Comparison of ENCODE assay signal across 2 cellular contexts in the genomic region with DNA sequence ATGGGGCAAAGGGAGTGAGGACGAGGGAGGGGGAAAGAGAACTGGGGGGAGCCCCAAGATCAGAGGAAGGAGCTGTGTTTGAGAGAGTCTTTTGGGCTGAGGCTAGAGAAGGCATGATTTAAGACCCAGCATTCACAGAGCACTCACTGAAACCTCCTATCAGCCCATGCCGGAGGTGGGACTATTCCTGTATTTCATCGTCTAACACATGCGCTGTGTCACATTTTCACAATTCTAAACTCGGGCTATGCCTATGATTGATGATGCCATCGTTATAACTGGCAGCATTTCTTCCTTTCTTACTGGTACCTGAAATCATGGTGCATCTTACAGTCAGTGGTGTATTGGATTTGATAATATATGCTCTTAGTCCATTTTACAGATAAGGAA.
A peak's percentile ranks its signal among the peaks of the same experiment; 100 is the strongest.
TF ChIP-seq lines count a peak whose summit lies in the region.

No MANE protein-coding gene starts in this region.

TF ChIP-seq in A549, 52 proteins besides CTCF, POLR2A, EP300 and RAD21:
- TF ChIP-seq CHD4 (IDR thresholded peaks at IDR 0.05; ENCODE audit: borderline replicate concordance), result no peak
- 0 out of 2 replicates have a peak, but pooled peaks have one; percentile 47 for TF ChIP-seq KDM1A (IDR thresholded peaks at IDR 0.05; ENCODE audit: low read depth)

TF ChIP-seq in SK-N-SH treated with all-trans-retinoic acid at 6 μM for 48 hours, 23 proteins besides CTCF, POLR2A, EP300 and RAD21:
- TF ChIP-seq TOX (CRISPR knock-in tag; IDR thresholded peaks at IDR 0.05; ENCODE audit: borderline replicate concordance) (no peak), CSRNP3 (CRISPR knock-in tag; IDR thresholded peaks at IDR 0.05) (no peak), SNAI2 (CRISPR knock-in tag; IDR thresholded peaks at IDR 0.05) (no peak), TSHZ2 (CRISPR knock-in tag; IDR thresholded peaks at IDR 0.05) (no peak), ZNF565 (CRISPR knock-in tag; conservative IDR thresholded peaks at IDR 0.05; ENCODE audit: low read depth) (no peak), TCF4 (CRISPR knock-in tag; IDR thresholded peaks at IDR 0.05; ENCODE audit: borderline replicate concordance) (no peak), ZNF8 (CRISPR knock-in tag; IDR thresholded peaks at IDR 0.05) (no peak), CREB5 (CRISPR knock-in tag; IDR thresholded peaks at IDR 0.05; ENCODE audit: low read depth) (no peak), ZC3H10 (CRISPR knock-in tag; IDR thresholded peaks at IDR 0.05) (no peak), ZFP3 (CRISPR knock-in tag; IDR thresholded peaks at IDR 0.05) (no peak), RARB (CRISPR knock-in tag; IDR thresholded peaks at IDR 0.05) (no peak)
- TF ChIP-seq, protein P1, sequence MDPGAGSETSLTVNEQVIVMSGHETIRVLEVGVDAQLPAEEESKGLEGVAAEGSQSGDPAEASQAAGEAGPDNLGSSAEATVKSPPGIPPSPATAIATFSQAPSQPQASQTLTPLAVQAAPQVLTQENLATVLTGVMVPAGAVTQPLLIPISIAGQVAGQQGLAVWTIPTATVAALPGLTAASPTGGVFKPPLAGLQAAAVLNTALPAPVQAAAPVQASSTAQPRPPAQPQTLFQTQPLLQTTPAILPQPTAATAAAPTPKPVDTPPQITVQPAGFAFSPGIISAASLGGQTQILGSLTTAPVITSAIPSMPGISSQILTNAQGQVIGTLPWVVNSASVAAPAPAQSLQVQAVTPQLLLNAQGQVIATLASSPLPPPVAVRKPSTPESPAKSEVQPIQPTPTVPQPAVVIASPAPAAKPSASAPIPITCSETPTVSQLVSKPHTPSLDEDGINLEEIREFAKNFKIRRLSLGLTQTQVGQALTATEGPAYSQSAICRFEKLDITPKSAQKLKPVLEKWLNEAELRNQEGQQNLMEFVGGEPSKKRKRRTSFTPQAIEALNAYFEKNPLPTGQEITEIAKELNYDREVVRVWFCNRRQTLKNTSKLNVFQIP (CRISPR knock-in tag; IDR thresholded peaks at IDR 0.05; ENCODE audit: borderline replicate concordance, low read depth), result no peak
